In genomic region chr1:201808633-201808990, GRCh38 we compare ENCODE assay signal across 26 cellular contexts.
"Had no signal": no experiment of that assay in that cellular context is flagged by ENCODE, and none has a peak within 500 bp of the region (broad histone marks: within the 10 kb centered on the region; RNA-seq: fewer than 3 reads in every experiment).

No MANE protein-coding gene starts in this region.

- H3K27ac ChIP-seq: neutrophil, pancreas, prostate gland, right lobe of liver, sigmoid colon, stomach, thyroid gland, tibial nerve, upper lobe of left lung, vagina had no signal

- ATAC-seq: natural killer cell treated with Interleukin-12 subunit alpha and Interleukin-12 subunit beta and Interleukin-15 and Interleukin-18, amount 100 ng/mL, for 72 hours; right cardiac atrium; right lobe of liver; stimulated activated effector memory CD8-positive, alpha-beta T cell treated with anti-CD3 and anti-CD28 coated beads, Interleukin-12 subunit alpha, Interleukin-12 subunit beta, amount 100 ng/mL, for 72 hours; stimulated activated naive B cell treated with anti-CD40 and anti-IgM and Interleukin-4, amounts not matched to agents 10 μg/mL and 1 μg/mL and 100 μg/mL, for 72 hours had no signal

- H3K4me3 ChIP-seq: pancreas, prostate gland, right lobe of liver, sigmoid colon, stomach, thoracic aorta, thyroid gland, tibial nerve, upper lobe of left lung, vagina had no signal

- H3K36me3 ChIP-seq: pancreas had no signal

- H3K27me3 ChIP-seq: neutrophil, pancreas, right lobe of liver, sigmoid colon, stomach, thyroid gland, tibial nerve, upper lobe of left lung, vagina had no signal

- H3K9me3 ChIP-seq: neutrophil, pancreas, prostate gland, right lobe of liver, sigmoid colon, stomach, thoracic aorta, thyroid gland, tibial nerve, upper lobe of left lung, vagina had no signal

- FAIRE-seq: pancreas, small intestine, urothelium cell line had no signal

- DNase-seq: nephron progenitor cell; nucleus accumbens; pancreas; retina; sigmoid colon; small intestine; stimulated activated CD4-positive, alpha-beta T cell treated with anti-CD3 and anti-CD28 coated beads, Interleukin-15, amount 100 ng/mL, for 24 hours; stimulated activated CD4-positive, alpha-beta T cell treated with anti-CD3 and anti-CD28 coated beads, Interleukin-2, amount 100 ng/mL, for 24 hours; stimulated activated CD4-positive, alpha-beta T cell treated with anti-CD3 and anti-CD28 coated beads, Interleukin-2, amount 100 ng/mL, for 48 hours; stimulated activated CD4-positive, alpha-beta T cell treated with anti-CD3 and anti-CD28 coated beads, Interleukin-4, amount 100 ng/mL, for 24 hours; stimulated activated naive B cell treated with anti-CD40 and anti-IgM and Interleukin-4, amounts not matched to agents 10 μg/mL and 1 μg/mL and 100 μg/mL, for 72 hours; stimulated activated naive CD4-positive, alpha-beta T cell treated with Interleukin-2 at 50 U/mL for 16 hours; stomach; trophoblast cell; upper lobe of left lung had no signal

- H3K4me1 ChIP-seq: pancreas, prostate gland, right lobe of liver, sigmoid colon, stomach, thyroid gland, tibial nerve, upper lobe of left lung, vagina had no signal
